In the genomic region with DNA sequence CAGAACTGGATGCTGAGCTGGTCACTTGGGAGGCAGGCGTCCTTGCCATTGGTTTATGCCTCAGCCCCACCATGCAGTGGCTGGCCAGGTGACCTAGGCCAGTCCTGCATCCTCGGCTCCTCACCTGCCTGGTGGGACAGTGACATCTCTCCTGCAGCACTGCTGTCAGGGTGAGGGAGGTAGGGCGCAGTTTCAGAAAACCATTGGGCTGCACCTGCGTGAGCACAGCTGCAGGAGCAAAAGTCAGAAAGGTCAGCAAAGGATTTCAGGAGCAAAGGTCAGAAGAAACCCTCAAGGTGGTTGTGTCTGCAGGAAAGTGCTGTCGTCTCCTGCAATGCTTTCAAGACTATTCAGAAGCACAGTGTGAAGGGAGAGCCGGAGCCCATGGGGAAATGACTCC, we compare ENCODE assay signal across 1 cellular context.
TF ChIP-seq lines count a peak whose summit lies in the region.

No MANE protein-coding gene starts in this region.

TF ChIP-seq in WTC11, 78 proteins besides CTCF, POLR2A, EP300 and RAD21 (continued from another document):
- TF ChIP-seq, protein P1, sequence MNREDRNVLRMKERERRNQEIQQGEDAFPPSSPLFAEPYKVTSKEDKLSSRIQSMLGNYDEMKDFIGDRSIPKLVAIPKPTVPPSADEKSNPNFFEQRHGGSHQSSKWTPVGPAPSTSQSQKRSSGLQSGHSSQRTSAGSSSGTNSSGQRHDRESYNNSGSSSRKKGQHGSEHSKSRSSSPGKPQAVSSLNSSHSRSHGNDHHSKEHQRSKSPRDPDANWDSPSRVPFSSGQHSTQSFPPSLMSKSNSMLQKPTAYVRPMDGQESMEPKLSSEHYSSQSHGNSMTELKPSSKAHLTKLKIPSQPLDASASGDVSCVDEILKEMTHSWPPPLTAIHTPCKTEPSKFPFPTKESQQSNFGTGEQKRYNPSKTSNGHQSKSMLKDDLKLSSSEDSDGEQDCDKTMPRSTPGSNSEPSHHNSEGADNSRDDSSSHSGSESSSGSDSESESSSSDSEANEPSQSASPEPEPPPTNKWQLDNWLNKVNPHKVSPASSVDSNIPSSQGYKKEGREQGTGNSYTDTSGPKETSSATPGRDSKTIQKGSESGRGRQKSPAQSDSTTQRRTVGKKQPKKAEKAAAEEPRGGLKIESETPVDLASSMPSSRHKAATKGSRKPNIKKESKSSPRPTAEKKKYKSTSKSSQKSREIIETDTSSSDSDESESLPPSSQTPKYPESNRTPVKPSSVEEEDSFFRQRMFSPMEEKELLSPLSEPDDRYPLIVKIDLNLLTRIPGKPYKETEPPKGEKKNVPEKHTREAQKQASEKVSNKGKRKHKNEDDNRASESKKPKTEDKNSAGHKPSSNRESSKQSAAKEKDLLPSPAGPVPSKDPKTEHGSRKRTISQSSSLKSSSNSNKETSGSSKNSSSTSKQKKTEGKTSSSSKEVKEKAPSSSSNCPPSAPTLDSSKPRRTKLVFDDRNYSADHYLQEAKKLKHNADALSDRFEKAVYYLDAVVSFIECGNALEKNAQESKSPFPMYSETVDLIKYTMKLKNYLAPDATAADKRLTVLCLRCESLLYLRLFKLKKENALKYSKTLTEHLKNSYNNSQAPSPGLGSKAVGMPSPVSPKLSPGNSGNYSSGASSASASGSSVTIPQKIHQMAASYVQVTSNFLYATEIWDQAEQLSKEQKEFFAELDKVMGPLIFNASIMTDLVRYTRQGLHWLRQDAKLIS (CRISPR knock-in tag; IDR thresholded peaks at IDR 0.05; ENCODE audit: borderline replicate concordance), result no peak
- TF ChIP-seq, protein P2, sequence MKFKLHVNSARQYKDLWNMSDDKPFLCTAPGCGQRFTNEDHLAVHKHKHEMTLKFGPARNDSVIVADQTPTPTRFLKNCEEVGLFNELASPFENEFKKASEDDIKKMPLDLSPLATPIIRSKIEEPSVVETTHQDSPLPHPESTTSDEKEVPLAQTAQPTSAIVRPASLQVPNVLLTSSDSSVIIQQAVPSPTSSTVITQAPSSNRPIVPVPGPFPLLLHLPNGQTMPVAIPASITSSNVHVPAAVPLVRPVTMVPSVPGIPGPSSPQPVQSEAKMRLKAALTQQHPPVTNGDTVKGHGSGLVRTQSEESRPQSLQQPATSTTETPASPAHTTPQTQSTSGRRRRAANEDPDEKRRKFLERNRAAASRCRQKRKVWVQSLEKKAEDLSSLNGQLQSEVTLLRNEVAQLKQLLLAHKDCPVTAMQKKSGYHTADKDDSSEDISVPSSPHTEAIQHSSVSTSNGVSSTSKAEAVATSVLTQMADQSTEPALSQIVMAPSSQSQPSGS (CRISPR knock-in tag; IDR thresholded peaks at IDR 0.05; ENCODE audit: borderline replicate concordance, low read depth), result no peak
- TF ChIP-seq SOX15 (CRISPR knock-in tag; IDR thresholded peaks at IDR 0.05), result no peak
- no peak for TF ChIP-seq NR2C2 (CRISPR knock-in tag; IDR thresholded peaks at IDR 0.05)
- TF ChIP-seq, protein P3, sequence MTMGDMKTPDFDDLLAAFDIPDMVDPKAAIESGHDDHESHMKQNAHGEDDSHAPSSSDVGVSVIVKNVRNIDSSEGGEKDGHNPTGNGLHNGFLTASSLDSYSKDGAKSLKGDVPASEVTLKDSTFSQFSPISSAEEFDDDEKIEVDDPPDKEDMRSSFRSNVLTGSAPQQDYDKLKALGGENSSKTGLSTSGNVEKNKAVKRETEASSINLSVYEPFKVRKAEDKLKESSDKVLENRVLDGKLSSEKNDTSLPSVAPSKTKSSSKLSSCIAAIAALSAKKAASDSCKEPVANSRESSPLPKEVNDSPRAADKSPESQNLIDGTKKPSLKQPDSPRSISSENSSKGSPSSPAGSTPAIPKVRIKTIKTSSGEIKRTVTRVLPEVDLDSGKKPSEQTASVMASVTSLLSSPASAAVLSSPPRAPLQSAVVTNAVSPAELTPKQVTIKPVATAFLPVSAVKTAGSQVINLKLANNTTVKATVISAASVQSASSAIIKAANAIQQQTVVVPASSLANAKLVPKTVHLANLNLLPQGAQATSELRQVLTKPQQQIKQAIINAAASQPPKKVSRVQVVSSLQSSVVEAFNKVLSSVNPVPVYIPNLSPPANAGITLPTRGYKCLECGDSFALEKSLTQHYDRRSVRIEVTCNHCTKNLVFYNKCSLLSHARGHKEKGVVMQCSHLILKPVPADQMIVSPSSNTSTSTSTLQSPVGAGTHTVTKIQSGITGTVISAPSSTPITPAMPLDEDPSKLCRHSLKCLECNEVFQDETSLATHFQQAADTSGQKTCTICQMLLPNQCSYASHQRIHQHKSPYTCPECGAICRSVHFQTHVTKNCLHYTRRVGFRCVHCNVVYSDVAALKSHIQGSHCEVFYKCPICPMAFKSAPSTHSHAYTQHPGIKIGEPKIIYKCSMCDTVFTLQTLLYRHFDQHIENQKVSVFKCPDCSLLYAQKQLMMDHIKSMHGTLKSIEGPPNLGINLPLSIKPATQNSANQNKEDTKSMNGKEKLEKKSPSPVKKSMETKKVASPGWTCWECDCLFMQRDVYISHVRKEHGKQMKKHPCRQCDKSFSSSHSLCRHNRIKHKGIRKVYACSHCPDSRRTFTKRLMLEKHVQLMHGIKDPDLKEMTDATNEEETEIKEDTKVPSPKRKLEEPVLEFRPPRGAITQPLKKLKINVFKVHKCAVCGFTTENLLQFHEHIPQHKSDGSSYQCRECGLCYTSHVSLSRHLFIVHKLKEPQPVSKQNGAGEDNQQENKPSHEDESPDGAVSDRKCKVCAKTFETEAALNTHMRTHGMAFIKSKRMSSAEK (CRISPR knock-in tag; IDR thresholded peaks at IDR 0.05; ENCODE audit: borderline replicate concordance), result no peak
